ENCODE assay signal across 28 cellular contexts in genomic region chr5:32474201-32474854, GRCh38. TPM values are rescaled to one million over a fixed set of nuclear protein-coding genes. Genes with fewer than 3 reads are reported as not detected.
DNase-seq lines count a peak whose midpoint lies in the region; ATAC-seq lines count a peak whose summit lies in the region.
"Had no signal": no experiment of that assay in that cellular context is flagged by ENCODE, and none has a peak within 500 bp of the region (broad histone marks: within the 10 kb centered on the region; RNA-seq: fewer than 3 reads in every experiment).

No MANE protein-coding gene starts in this region.

- H3K4ac ChIP-seq in mesendoderm (ENCODE audit: low read depth, low read length) = no peak overlapping the region

- no peak overlapping the region for H3K9ac ChIP-seq in mesendoderm (ENCODE audit: low read length)

- no peak overlapping the region for H3K56ac ChIP-seq in mesendoderm (ENCODE audit: low read length)

- H2AK5ac ChIP-seq in mesendoderm (ENCODE audit: low read length) = no peak overlapping the region

- WGBS in ectodermal cell, 2 experiments = 62 to 65% methylated on average over 9 of the region's 9 CpGs
- WGBS in mesendoderm (ENCODE audit: extremely low coverage, insufficient coverage, low lambda C conversion rate) = no CpG with 5 or more reads among the region's 9 CpGs

- H3K79me2 ChIP-seq in mesendoderm (ENCODE audit: control insufficient read depth, insufficient read depth, low read length) = no peaks in the 10 kb centered on the region

- no peak overlapping the region for H3K23ac ChIP-seq in mesendoderm (ENCODE audit: low read length)

- no peak overlapping the region for H2BK15ac ChIP-seq in mesendoderm (replicated peaks; ENCODE audit: low read depth)

- H3K4me3 ChIP-seq in ectodermal cell (ENCODE audit: insufficient read depth, low read depth, low read length) (no peak overlapping the region), mesendoderm (ENCODE audit: low read length) (no peak overlapping the region)
- H3K4me3 ChIP-seq: SJSA1, skin epidermis, thoracic aorta had no signal

- no peak overlapping the region for H4K5ac ChIP-seq in mesendoderm (ENCODE audit: low read length)

- H3K9me3 ChIP-seq in ectodermal cell (ENCODE audit: control insufficient read depth, low read length) = no peaks in the 10 kb centered on the region
- H3K9me3 ChIP-seq: SJSA1, thoracic aorta had no signal

- DNase-seq in NCI-H146 (lab: John Stamatoyannopoulos, UW) (peak; percentile 6), NCI-H146 treated with DMSO at 0.1 percent for 48 hours (lab: John Stamatoyannopoulos, UW; ENCODE audit: unreplicated experiment) (no peak), mesendoderm (peak; percentile 89)
- no peak for DNase-seq in stimulated activated effector memory CD8-positive, alpha-beta T cell treated with anti-CD3 and anti-CD28 coated beads, Interleukin-12 subunit alpha, Interleukin-12 subunit beta, amount 100 ng/mL, for 72 hours (ENCODE audit: low spot score in 2 of 2)
- DNase-seq: 8988T; activated CD4-positive, alpha-beta T cell treated with anti-CD3 and anti-CD28 coated beads, Interleukin-2, amount 10 ng/mL, durations not matched to agents 24 days and 14 days; activated CD8-positive, alpha-beta memory T cell treated with anti-CD3 and anti-CD28 coated beads, Interleukin-2, amount 10 ng/mL, durations not matched to agents 7 days and 5 days; AML-193; CD8-positive, alpha-beta T cell; cerebellar nuclear complex; hippocampal formation; naive B cell; NCI-H1048; NCI-H2081 treated with DMSO at 0.1 percent for 48 hours; stimulated activated CD4-positive, alpha-beta T cell treated with anti-CD3 and anti-CD28 coated beads, Interleukin-2, amount 100 ng/mL, for 24 hours; stimulated activated naive B cell treated with anti-CD40 and anti-IgM and Interleukin-4, amounts not matched to agents 10 μg/mL and 1 μg/mL and 100 μg/mL, for 72 hours had no signal

- H3K27me3 ChIP-seq in ectodermal cell (ENCODE audit: control insufficient read depth, insufficient read depth, low read length, poor library complexity, severe bottlenecking) (no peaks in the 10 kb centered on the region), mesendoderm (ENCODE audit: insufficient read depth, low read length, poor library complexity) (no peaks in the 10 kb centered on the region)
- H3K27me3 ChIP-seq: SJSA1 had no signal

- ATAC-seq in stimulated activated effector memory CD8-positive, alpha-beta T cell treated with anti-CD3 and anti-CD28 coated beads, Interleukin-12 subunit alpha, Interleukin-12 subunit beta, amount 100 ng/mL, for 72 hours = no peak
- ATAC-seq in GM18858 (IDR thresholded peaks at IDR 0.05; ENCODE audit: unreplicated experiment) (no peak), HG03571 (IDR thresholded peaks at IDR 0.05; ENCODE audit: unreplicated experiment) (no peak), GM18870 (IDR thresholded peaks at IDR 0.05; ENCODE audit: unreplicated experiment) (no peak)
- ATAC-seq: activated CD8-positive, alpha-beta memory T cell treated with anti-CD3 and anti-CD28 coated beads, Interleukin-2, amount 10 ng/mL, durations not matched to agents 7 days and 5 days; activated naive CD4-positive, alpha-beta T cell treated with anti-CD3 and anti-CD28 coated beads, Interleukin-2, amount 50 U/mL, for 72 hours; CD8-positive, alpha-beta T cell; stimulated activated naive B cell treated with anti-CD40 and anti-IgM and Interleukin-4, amounts not matched to agents 10 μg/mL and 1 μg/mL and 100 μg/mL, for 72 hours had no signal

- no peaks in the 10 kb centered on the region for H3K9me3 Mint-ChIP-seq in stimulated activated effector memory CD8-positive, alpha-beta T cell treated with anti-CD3 and anti-CD28 coated beads, Interleukin-12 subunit alpha, Interleukin-12 subunit beta, amount 100 ng/mL, for 72 hours
- H3K9me3 Mint-ChIP-seq: activated CD4-positive, alpha-beta T cell treated with anti-CD3 and anti-CD28 coated beads, Interleukin-2, amount 10 ng/mL, durations not matched to agents 24 days and 14 days; activated naive CD4-positive, alpha-beta T cell treated with anti-CD3 and anti-CD28 coated beads, Interleukin-2, amount 50 U/mL, for 72 hours; activated T-helper 1 cell treated with anti-CD3 and anti-CD28 coated beads, Interleukin-12 subunit alpha, Interleukin-12 subunit beta, Interleukin-2, Interleukin-4 antibody, amounts not matched to agents 30 ng/mL and 10 ng/mL and 1 ng/mL, durations not matched to agents 14 hours and 24 hours and 36 hours; CD8-positive, alpha-beta T cell; memory B cell; naive B cell; stimulated activated naive B cell treated with anti-CD40 and anti-IgM and Interleukin-4, amounts not matched to agents 10 μg/mL and 1 μg/mL and 100 μg/mL, for 72 hours; T-helper 1 cell treated with Interleukin-12 subunit alpha and Interleukin-12 subunit beta and Interleukin-4 antibody, amounts not matched to agents 30 μg/mL and 1 μg/mL, for 36 hours had no signal

- H3K79me1 ChIP-seq in mesendoderm (ENCODE audit: low read length) = no peaks in the 10 kb centered on the region

- H3K36me3 ChIP-seq in ectodermal cell (ENCODE audit: control insufficient read depth, insufficient read depth, low read length) = no peaks in the 10 kb centered on the region
- no peaks in the 10 kb centered on the region for H3K36me3 ChIP-seq in mesendoderm (ENCODE audit: control insufficient read depth, insufficient read depth, low read length)
- H3K36me3 ChIP-seq: SJSA1, thoracic aorta had no signal

- H2BK120ac ChIP-seq in mesendoderm (ENCODE audit: low read depth, low read length) = no peak overlapping the region

- H3K27ac ChIP-seq in ectodermal cell (ENCODE audit: insufficient read depth, low read depth, low read length, poor library complexity, severe bottlenecking) (peak overlapping the region; percentile 48), mesendoderm (ENCODE audit: low read depth, low read length) (no peak overlapping the region)
- H3K27ac ChIP-seq: SJSA1, skin epidermis, thoracic aorta had no signal

- no peaks in the 10 kb centered on the region for H3K36me3 Mint-ChIP-seq in stimulated activated effector memory CD8-positive, alpha-beta T cell treated with anti-CD3 and anti-CD28 coated beads, Interleukin-12 subunit alpha, Interleukin-12 subunit beta, amount 100 ng/mL, for 72 hours
- H3K36me3 Mint-ChIP-seq: activated CD8-positive, alpha-beta memory T cell treated with anti-CD3 and anti-CD28 coated beads, Interleukin-2, amount 10 ng/mL, durations not matched to agents 7 days and 5 days; activated naive CD4-positive, alpha-beta T cell treated with anti-CD3 and anti-CD28 coated beads, Interleukin-2, amount 50 U/mL, for 72 hours; CD8-positive, alpha-beta T cell; memory B cell; naive B cell; stimulated activated naive B cell treated with anti-CD40 and anti-IgM and Interleukin-4, amounts not matched to agents 10 μg/mL and 1 μg/mL and 100 μg/mL, for 72 hours had no signal

- no peak overlapping the region for H3K4me3 Mint-ChIP-seq in stimulated activated effector memory CD8-positive, alpha-beta T cell treated with anti-CD3 and anti-CD28 coated beads, Interleukin-12 subunit alpha, Interleukin-12 subunit beta, amount 100 ng/mL, for 72 hours
- H3K4me3 Mint-ChIP-seq: activated CD4-positive, alpha-beta T cell treated with anti-CD3 and anti-CD28 coated beads, Interleukin-2, amount 10 ng/mL, durations not matched to agents 24 days and 14 days; activated CD8-positive, alpha-beta memory T cell treated with anti-CD3 and anti-CD28 coated beads, Interleukin-2, amount 10 ng/mL, durations not matched to agents 7 days and 5 days; activated T-helper 1 cell treated with anti-CD3 and anti-CD28 coated beads, Interleukin-12 subunit alpha, Interleukin-12 subunit beta, Interleukin-2, Interleukin-4 antibody, amounts not matched to agents 30 ng/mL and 10 ng/mL and 1 ng/mL, durations not matched to agents 14 hours and 24 hours and 36 hours; CD8-positive, alpha-beta T cell; memory B cell; stimulated activated naive B cell treated with anti-CD40 and anti-IgM and Interleukin-4, amounts not matched to agents 10 μg/mL and 1 μg/mL and 100 μg/mL, for 72 hours; T-helper 1 cell treated with Interleukin-12 subunit alpha and Interleukin-12 subunit beta and Interleukin-4 antibody, amounts not matched to agents 30 μg/mL and 1 μg/mL, for 36 hours had no signal

- H3K4me1 ChIP-seq in ectodermal cell (ENCODE audit: control insufficient read depth, insufficient read depth, low read length) (peaks cover 16% of the 10 kb centered on the region), mesendoderm (ENCODE audit: control insufficient read depth, low read depth, low read length) (peaks cover 5% of the 10 kb centered on the region)
- H3K4me1 ChIP-seq: SJSA1 had no signal

- no peaks in the 10 kb centered on the region for H3K4me1 Mint-ChIP-seq in stimulated activated effector memory CD8-positive, alpha-beta T cell treated with anti-CD3 and anti-CD28 coated beads, Interleukin-12 subunit alpha, Interleukin-12 subunit beta, amount 100 ng/mL, for 72 hours
- H3K4me1 Mint-ChIP-seq: activated CD4-positive, alpha-beta T cell treated with anti-CD3 and anti-CD28 coated beads, Interleukin-2, amount 10 ng/mL, durations not matched to agents 24 days and 14 days; activated CD8-positive, alpha-beta memory T cell treated with anti-CD3 and anti-CD28 coated beads, Interleukin-2, amount 10 ng/mL, durations not matched to agents 7 days and 5 days; memory B cell; naive B cell; stimulated activated naive B cell treated with anti-CD40 and anti-IgM and Interleukin-4, amounts not matched to agents 10 μg/mL and 1 μg/mL and 100 μg/mL, for 72 hours had no signal

- no peak overlapping the region for H3K18ac ChIP-seq in mesendoderm (ENCODE audit: low read length)

- peak overlapping the region; percentile 21 for H3K27ac Mint-ChIP-seq in stimulated activated effector memory CD8-positive, alpha-beta T cell treated with anti-CD3 and anti-CD28 coated beads, Interleukin-12 subunit alpha, Interleukin-12 subunit beta, amount 100 ng/mL, for 72 hours
- H3K27ac Mint-ChIP-seq: activated CD4-positive, alpha-beta T cell treated with anti-CD3 and anti-CD28 coated beads, Interleukin-2, amount 10 ng/mL, durations not matched to agents 24 days and 14 days; activated CD8-positive, alpha-beta memory T cell treated with anti-CD3 and anti-CD28 coated beads, Interleukin-2, amount 10 ng/mL, durations not matched to agents 7 days and 5 days; activated naive CD4-positive, alpha-beta T cell treated with anti-CD3 and anti-CD28 coated beads, Interleukin-2, amount 50 U/mL, for 72 hours; activated T-helper 1 cell treated with anti-CD3 and anti-CD28 coated beads, Interleukin-12 subunit alpha, Interleukin-12 subunit beta, Interleukin-2, Interleukin-4 antibody, amounts not matched to agents 30 ng/mL and 10 ng/mL and 1 ng/mL, durations not matched to agents 14 hours and 24 hours and 36 hours; CD8-positive, alpha-beta T cell; memory B cell; progenitor cell of endocrine pancreas; stimulated activated naive B cell treated with anti-CD40 and anti-IgM and Interleukin-4, amounts not matched to agents 10 μg/mL and 1 μg/mL and 100 μg/mL, for 72 hours; T-helper 1 cell treated with Interleukin-12 subunit alpha and Interleukin-12 subunit beta and Interleukin-4 antibody, amounts not matched to agents 30 μg/mL and 1 μg/mL, for 36 hours had no signal

- H3K4me2 ChIP-seq in mesendoderm (ENCODE audit: low read length) = no peak overlapping the region

- no peak overlapping the region for H2BK5ac ChIP-seq in mesendoderm (ENCODE audit: low read length)

- H4K8ac ChIP-seq in mesendoderm (ENCODE audit: low read depth, low read length) = no peak overlapping the region

RNA-seq across cellular contexts. Expression of gene ZFR, which starts 29.8 kb away (rescaled TPM):
- polyA plus RNA-seq in ectodermal cell (2013, experiment 1 of 4) = 84.8 TPM
- polyA plus RNA-seq in ectodermal cell (2013, experiment 2 of 4) = 83.7 TPM
- polyA plus RNA-seq in ectodermal cell (2013, experiment 3 of 4) = 82.8 TPM
- polyA plus RNA-seq in ectodermal cell (2013, experiment 4 of 4) = 91.0 TPM
- 73.2 TPM for polyA plus RNA-seq in mesendoderm (2013, experiment 1 of 2)
- 69.8 TPM for polyA plus RNA-seq in mesendoderm (2013, experiment 2 of 2)

Comparison
In these comparisons a context has a peak if more than half of its experiments do, and no peak if none do; other contexts are left out.
1. DNase-seq: peak in NCI-H146 (single experiment) and mesendoderm (single experiment); none in NCI-H146 treated with DMSO at 0.1 percent for 48 hours (single experiment) and stimulated activated effector memory CD8-positive, alpha-beta T cell treated with anti-CD3 and anti-CD28 coated beads, Interleukin-12 subunit alpha, Interleukin-12 subunit beta, amount 100 ng/mL, for 72 hours (0 of 2).